2 cellular contexts compared by ENCODE assay signal in the genomic region with DNA sequence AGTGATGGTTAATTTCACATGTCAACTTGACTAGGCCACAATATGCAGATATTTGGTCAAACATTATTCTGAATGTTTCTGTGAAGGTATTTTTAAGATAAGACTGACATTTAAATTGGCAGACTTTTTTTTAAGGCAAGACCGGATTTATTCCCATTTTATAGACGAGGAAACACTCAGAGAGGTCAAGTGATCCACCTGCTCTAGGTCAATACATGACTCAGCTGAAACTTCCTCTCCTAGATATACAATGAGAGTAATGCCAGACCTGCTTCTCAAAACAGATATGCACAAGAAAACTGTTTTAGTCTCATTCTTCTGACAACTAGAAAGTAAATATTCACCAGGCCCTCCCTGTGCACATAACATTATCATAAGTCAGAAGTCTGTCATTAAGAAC.
TF ChIP-seq lines count a peak whose summit lies in the region.

No MANE protein-coding gene starts in this region.

TF ChIP-seq in endothelial cell of umbilical vein, 7 proteins besides CTCF, POLR2A, EP300 and RAD21:
- peak; percentile 31 for TF ChIP-seq JUN (IDR thresholded peaks at IDR 0.05; ENCODE audit: borderline replicate concordance, insufficient read depth, insufficient read length, low read depth)
- TF ChIP-seq GATA2 (IDR thresholded peaks at IDR 0.05; ENCODE audit: insufficient read depth, insufficient read length, low read depth, low read length) = no peak
- no peak for TF ChIP-seq POLR2AphosphoS5 (IDR thresholded peaks at IDR 0.05; ENCODE audit: insufficient read depth, low read depth, low read length)
- no peak for TF ChIP-seq MYC (IDR thresholded peaks at IDR 0.05; ENCODE audit: low read depth, low read length)
- TF ChIP-seq EZH2 (IDR thresholded peaks at IDR 0.05; ENCODE audit: borderline replicate concordance, low read depth, low read length, severe bottlenecking) = no peak
- peak; percentile 65 for TF ChIP-seq FOS (IDR thresholded peaks at IDR 0.05; ENCODE audit: borderline replicate concordance, insufficient read depth, low read length)
- TF ChIP-seq, protein P1, sequence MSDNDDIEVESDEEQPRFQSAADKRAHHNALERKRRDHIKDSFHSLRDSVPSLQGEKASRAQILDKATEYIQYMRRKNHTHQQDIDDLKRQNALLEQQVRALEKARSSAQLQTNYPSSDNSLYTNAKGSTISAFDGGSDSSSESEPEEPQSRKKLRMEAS (IDR thresholded peaks at IDR 0.05; ENCODE audit: insufficient read depth, insufficient read length) = no peak

TF ChIP-seq in SK-N-SH, 30 proteins besides CTCF, POLR2A, EP300 and RAD21:
- TF ChIP-seq, protein P2, sequence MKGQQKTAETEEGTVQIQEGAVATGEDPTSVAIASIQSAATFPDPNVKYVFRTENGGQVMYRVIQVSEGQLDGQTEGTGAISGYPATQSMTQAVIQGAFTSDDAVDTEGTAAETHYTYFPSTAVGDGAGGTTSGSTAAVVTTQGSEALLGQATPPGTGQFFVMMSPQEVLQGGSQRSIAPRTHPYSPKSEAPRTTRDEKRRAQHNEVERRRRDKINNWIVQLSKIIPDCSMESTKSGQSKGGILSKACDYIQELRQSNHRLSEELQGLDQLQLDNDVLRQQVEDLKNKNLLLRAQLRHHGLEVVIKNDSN (IDR thresholded peaks at IDR 0.05; ENCODE audit: borderline replicate concordance, low read depth) = no peak
- TF ChIP-seq, protein P3, sequence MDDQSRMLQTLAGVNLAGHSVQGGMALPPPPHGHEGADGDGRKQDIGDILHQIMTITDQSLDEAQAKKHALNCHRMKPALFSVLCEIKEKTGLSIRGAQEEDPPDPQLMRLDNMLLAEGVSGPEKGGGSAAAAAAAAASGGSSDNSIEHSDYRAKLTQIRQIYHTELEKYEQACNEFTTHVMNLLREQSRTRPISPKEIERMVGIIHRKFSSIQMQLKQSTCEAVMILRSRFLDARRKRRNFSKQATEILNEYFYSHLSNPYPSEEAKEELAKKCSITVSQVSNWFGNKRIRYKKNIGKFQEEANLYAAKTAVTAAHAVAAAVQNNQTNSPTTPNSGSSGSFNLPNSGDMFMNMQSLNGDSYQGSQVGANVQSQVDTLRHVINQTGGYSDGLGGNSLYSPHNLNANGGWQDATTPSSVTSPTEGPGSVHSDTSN (IDR thresholded peaks at IDR 0.05) = no peak
- TF ChIP-seq, protein P4, sequence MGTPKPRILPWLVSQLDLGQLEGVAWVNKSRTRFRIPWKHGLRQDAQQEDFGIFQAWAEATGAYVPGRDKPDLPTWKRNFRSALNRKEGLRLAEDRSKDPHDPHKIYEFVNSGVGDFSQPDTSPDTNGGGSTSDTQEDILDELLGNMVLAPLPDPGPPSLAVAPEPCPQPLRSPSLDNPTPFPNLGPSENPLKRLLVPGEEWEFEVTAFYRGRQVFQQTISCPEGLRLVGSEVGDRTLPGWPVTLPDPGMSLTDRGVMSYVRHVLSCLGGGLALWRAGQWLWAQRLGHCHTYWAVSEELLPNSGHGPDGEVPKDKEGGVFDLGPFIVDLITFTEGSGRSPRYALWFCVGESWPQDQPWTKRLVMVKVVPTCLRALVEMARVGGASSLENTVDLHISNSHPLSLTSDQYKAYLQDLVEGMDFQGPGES (IDR thresholded peaks at IDR 0.05; ENCODE audit: low read depth, low read length) = no peak
- TF ChIP-seq TAF1 (IDR thresholded peaks at IDR 0.05; ENCODE audit: borderline replicate concordance, low read depth, low read length) = no peak
- no peak for TF ChIP-seq JUND (IDR thresholded peaks at IDR 0.05)
- no peak for TF ChIP-seq USF2 (IDR thresholded peaks at IDR 0.05; ENCODE audit: borderline replicate concordance, low read depth, low read length)
- TF ChIP-seq RFX5 (IDR thresholded peaks at IDR 0.05; ENCODE audit: low read length) = no peak
- TF ChIP-seq SMC3 (IDR thresholded peaks at IDR 0.05; ENCODE audit: low read depth, low read length) = no peak
- TF ChIP-seq, protein P5, sequence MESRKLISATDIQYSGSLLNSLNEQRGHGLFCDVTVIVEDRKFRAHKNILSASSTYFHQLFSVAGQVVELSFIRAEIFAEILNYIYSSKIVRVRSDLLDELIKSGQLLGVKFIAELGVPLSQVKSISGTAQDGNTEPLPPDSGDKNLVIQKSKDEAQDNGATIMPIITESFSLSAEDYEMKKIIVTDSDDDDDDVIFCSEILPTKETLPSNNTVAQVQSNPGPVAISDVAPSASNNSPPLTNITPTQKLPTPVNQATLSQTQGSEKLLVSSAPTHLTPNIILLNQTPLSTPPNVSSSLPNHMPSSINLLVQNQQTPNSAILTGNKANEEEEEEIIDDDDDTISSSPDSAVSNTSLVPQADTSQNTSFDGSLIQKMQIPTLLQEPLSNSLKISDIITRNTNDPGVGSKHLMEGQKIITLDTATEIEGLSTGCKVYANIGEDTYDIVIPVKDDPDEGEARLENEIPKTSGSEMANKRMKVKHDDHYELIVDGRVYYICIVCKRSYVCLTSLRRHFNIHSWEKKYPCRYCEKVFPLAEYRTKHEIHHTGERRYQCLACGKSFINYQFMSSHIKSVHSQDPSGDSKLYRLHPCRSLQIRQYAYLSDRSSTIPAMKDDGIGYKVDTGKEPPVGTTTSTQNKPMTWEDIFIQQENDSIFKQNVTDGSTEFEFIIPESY (IDR thresholded peaks at IDR 0.05; ENCODE audit: borderline replicate concordance, low read depth) = no peak
- TF ChIP-seq FOXJ3 (CRISPR knock-in tag; IDR thresholded peaks at IDR 0.05) = no peak
- no peak for TF ChIP-seq RCOR1 (IDR thresholded peaks at IDR 0.05; ENCODE audit: low read length)
- no peak for TF ChIP-seq FOSL2 (IDR thresholded peaks at IDR 0.05; ENCODE audit: borderline replicate concordance, low read depth)
- TF ChIP-seq TEAD4 (IDR thresholded peaks at IDR 0.05; ENCODE audit: borderline replicate concordance, insufficient read depth) = no peak
